ENCODE assay signal across 1 cellular context in the genomic region with DNA sequence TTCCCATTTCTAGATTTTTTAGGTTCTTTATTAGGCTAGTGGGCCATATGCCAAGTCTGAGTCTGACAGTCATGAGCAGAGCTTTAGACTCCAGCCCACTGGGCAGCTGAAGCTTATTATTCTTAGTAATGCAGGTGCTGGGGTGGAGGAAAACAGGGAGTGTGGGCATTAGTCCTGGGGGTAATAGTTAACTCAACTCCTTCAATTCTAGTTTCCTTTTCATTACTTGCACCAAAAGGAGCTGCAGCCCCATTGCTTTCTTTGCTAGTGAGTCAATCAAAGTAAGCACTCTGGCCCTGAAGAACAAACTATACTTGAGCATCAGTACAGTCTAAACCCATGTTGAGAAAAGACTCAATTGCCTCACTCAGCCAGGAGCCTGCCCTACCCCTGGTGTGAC.
TF ChIP-seq lines count a peak whose summit lies in the region.

No MANE protein-coding gene starts in this region.

TF ChIP-seq in GM12878, 131 proteins besides CTCF, POLR2A, EP300 and RAD21 (continued from another document):
- TF ChIP-seq CUX1 (IDR thresholded peaks at IDR 0.05; ENCODE audit: insufficient replicate concordance, low read depth, low read length), result no peak
- no peak for TF ChIP-seq USF1 (IDR thresholded peaks at IDR 0.05; ENCODE audit: borderline replicate concordance, extremely low read length, insufficient read depth, low read depth, low read length)
- no peak for TF ChIP-seq RB1 (IDR thresholded peaks at IDR 0.05; ENCODE audit: borderline replicate concordance)
- no peak for TF ChIP-seq KLF5 (IDR thresholded peaks at IDR 0.05; ENCODE audit: partially characterized antibody)
- TF ChIP-seq, protein P1, sequence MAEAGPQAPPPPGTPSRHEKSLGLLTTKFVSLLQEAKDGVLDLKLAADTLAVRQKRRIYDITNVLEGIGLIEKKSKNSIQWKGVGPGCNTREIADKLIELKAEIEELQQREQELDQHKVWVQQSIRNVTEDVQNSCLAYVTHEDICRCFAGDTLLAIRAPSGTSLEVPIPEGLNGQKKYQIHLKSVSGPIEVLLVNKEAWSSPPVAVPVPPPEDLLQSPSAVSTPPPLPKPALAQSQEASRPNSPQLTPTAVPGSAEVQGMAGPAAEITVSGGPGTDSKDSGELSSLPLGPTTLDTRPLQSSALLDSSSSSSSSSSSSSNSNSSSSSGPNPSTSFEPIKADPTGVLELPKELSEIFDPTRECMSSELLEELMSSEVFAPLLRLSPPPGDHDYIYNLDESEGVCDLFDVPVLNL (IDR thresholded peaks at IDR 0.05; ENCODE audit: low read depth, low read length), result no peak
- TF ChIP-seq NKRF (conservative IDR thresholded peaks at IDR 0.05), result no peak
- no peak for TF ChIP-seq ZZZ3 (IDR thresholded peaks at IDR 0.05; ENCODE audit: control insufficient read depth, insufficient read length, low read depth)
- no peak for TF ChIP-seq RFX5 (IDR thresholded peaks at IDR 0.05; ENCODE audit: low read depth, low read length)
- TF ChIP-seq SIX5 (IDR thresholded peaks at IDR 0.05; ENCODE audit: low read depth, low read length, severe bottlenecking), result no peak
- TF ChIP-seq TCF3 (IDR thresholded peaks at IDR 0.05; ENCODE audit: borderline replicate concordance, insufficient read depth, low read depth, low read length), result no peak
- TF ChIP-seq NFYA (IDR thresholded peaks at IDR 0.05; ENCODE audit: borderline replicate concordance, low read depth, low read length), result no peak
- TF ChIP-seq ESRRA (IDR thresholded peaks at IDR 0.05; ENCODE audit: low read length), result no peak
- TF ChIP-seq TARDBP (IDR thresholded peaks at IDR 0.05; ENCODE audit: borderline replicate concordance), result no peak
